Comparison of ENCODE assay signal across 25 cellular contexts in the genomic region with DNA sequence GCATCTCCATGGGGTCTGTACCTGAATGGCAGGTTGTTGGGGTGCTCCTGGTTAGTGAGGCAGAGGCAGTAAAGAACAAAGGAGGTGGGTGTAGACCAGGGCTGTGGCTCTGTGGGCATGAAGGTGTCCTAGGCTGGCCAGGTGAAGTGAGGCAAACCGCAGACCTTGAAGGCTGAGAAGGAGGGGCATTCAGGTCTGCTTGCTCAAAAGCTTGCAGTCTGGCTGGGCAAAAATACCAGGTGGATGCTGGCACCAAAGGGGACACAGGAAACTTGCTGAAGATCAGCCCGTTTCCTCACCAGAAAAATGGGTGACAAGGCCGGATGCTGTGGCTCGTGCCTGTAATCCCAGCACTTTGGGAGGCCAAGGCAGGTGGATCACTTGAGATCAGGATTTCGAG.
"Had no signal": no experiment of that assay in that cellular context is flagged by ENCODE, and none has a peak within 500 bp of the region (broad histone marks: within the 10 kb centered on the region; RNA-seq: fewer than 3 reads in every experiment).

No MANE protein-coding gene starts in this region.

- DNase-seq: activated CD4-positive, alpha-beta T cell treated with anti-CD3 and anti-CD28 coated beads for 48 hours; activated CD4-positive, alpha-beta T cell treated with anti-CD3 and anti-CD28 coated beads, Interleukin-2, amount 50 U/mL, for 4 hours; activated CD4-positive, CD25-positive, alpha-beta regulatory T cell treated with anti-CD3 and anti-CD28 coated beads, Interleukin-2, amount 50 U/mL, for 72 hours; activated CD8-positive, alpha-beta memory T cell treated with anti-CD3 and anti-CD28 coated beads, Interleukin-2, amount 50 U/mL, for 48 hours; activated CD8-positive, alpha-beta T cell treated with anti-CD3 and anti-CD28 coated beads, Interleukin-2, amount 10 ng/mL, durations not matched to agents 7 days and 5 days; activated effector memory CD4-positive, alpha-beta T cell treated with Interleukin-2 at 50 U/mL for 16 hours; activated naive CD4-positive, alpha-beta T cell treated with Interleukin-2 at 50 U/mL for 16 hours; activated T-cell treated with anti-CD3 and anti-CD28 coated beads, Interleukin-2, amount 50 U/mL, for 1 hour; amygdala; Karpas-422; MM.1S; NCI-H1105; NCI-H1436; NCI-H1694 treated with DMSO at 0.1 percent for 48 hours; NCI-H2029 treated with DMSO at 0.1 percent for 48 hours; NCI-H446; NCI-H524; Peyer's patch; SHP77 treated with DMSO at 0.1 percent for 48 hours; T-helper 17 cell; T-helper 9 cell had no signal

- FAIRE-seq: astrocyte had no signal

- ATAC-seq: activated CD8-positive, alpha-beta T cell treated with anti-CD3 and anti-CD28 coated beads, Interleukin-2, amount 10 ng/mL, durations not matched to agents 7 days and 5 days; T-helper 17 cell; WTC11 had no signal

- H3K4me1 ChIP-seq: Peyer's patch had no signal

- H3K27me3 ChIP-seq: Peyer's patch had no signal

- H3K27ac Mint-ChIP-seq: activated CD8-positive, alpha-beta T cell treated with anti-CD3 and anti-CD28 coated beads, Interleukin-2, amount 10 ng/mL, durations not matched to agents 7 days and 5 days; activated naive CD8-positive, alpha-beta T cell; T-helper 17 cell; WTC11 had no signal

- H3K36me3 ChIP-seq: Peyer's patch had no signal

- H3K36me3 Mint-ChIP-seq: activated naive CD8-positive, alpha-beta T cell; WTC11 had no signal

- H3K27ac ChIP-seq: RWPE1 had no signal

- H3K27me3 Mint-ChIP-seq: activated naive CD8-positive, alpha-beta T cell; T-helper 17 cell had no signal

- H3K4me3 Mint-ChIP-seq: activated CD8-positive, alpha-beta T cell treated with anti-CD3 and anti-CD28 coated beads, Interleukin-2, amount 10 ng/mL, durations not matched to agents 7 days and 5 days; activated naive CD8-positive, alpha-beta T cell; T-helper 17 cell; WTC11 had no signal

- H3K4me3 ChIP-seq: Peyer's patch had no signal

- H3K9me3 ChIP-seq: Peyer's patch had no signal
